In genomic region chr9:38091310-38092199, GRCh38 we compare ENCODE assay signal across 13 cellular contexts. TPM values are rescaled to one million over a fixed set of nuclear protein-coding genes. Genes with fewer than 3 reads are reported as not detected.
A peak's percentile ranks its signal among the peaks of the same experiment; 100 is the strongest.
DNase-seq lines count a peak whose midpoint lies in the region; ATAC-seq, FAIRE-seq and TF ChIP-seq lines count a peak whose summit lies in the region.
"Had no signal": no experiment of that assay in that cellular context is flagged by ENCODE, and none has a peak within 500 bp of the region (broad histone marks: within the 10 kb centered on the region; RNA-seq: fewer than 3 reads in every experiment).

No MANE protein-coding gene starts in this region.

- H3K9me1 ChIP-seq in K562 (ENCODE audit: control insufficient read depth, insufficient read depth, low read length) = no peaks in the 10 kb centered on the region

- no peak overlapping the region for H3K9ac ChIP-seq in K562 (ENCODE audit: insufficient read depth in 1 of 2, low read depth in 2 of 2, low read length in 2 of 2)

- H3K4me1 ChIP-seq in K562 (replicated peaks in 1 of 2; ENCODE audit: control insufficient read depth in 2 of 2, insufficient read depth in 2 of 2, low read length in 2 of 2) = no peaks in the 10 kb centered on the region
- peaks cover 0 to 9% (median 2%) of the 10 kb centered on the region in 4 donors for H3K4me1 ChIP-seq in stomach

- intact Hi-C loops in K562 (cut with micrococcal nuclease) = no loop called here
- intact Hi-C loops in stomach (cut with DNase I; ENCODE audit: low total_unique reads) = no loop called here

- TF ChIP-seq POLR2A in K562 (conservative IDR thresholded peaks at IDR 0.05) (no peak), stomach (IDR thresholded peaks at IDR 0.05) (no peak)

- in situ Hi-C loops in K562 (cut with MboI) = no loop called here

- 0 out of 2 replicates have a peak overlapping the region, but pooled peaks have one; percentile 20 for H2AFZ ChIP-seq in K562 (ENCODE audit: low read depth, low read length)

- H3K36me3 ChIP-seq in K562 (ENCODE audit: control insufficient read depth, insufficient read depth, low read length) = no peaks in the 10 kb centered on the region
- no peaks in the 10 kb centered on the region for H3K36me3 ChIP-seq in stomach

- H3K27ac ChIP-seq in K562 (ENCODE audit: extremely low read depth, low read depth, low read length) (no peak overlapping the region), caudate nucleus (ENCODE audit: low read depth, low read length) (no peak overlapping the region), stomach (no peak overlapping the region)
- H3K27ac ChIP-seq: psoas muscle had no signal

- H3K27me3 ChIP-seq in K562 (ENCODE audit: control insufficient read depth in 2 of 2, insufficient read depth in 2 of 2, low read length in 2 of 2) (no peaks in the 10 kb centered on the region; a peak in 2 of 5 replicates), stomach (no peaks in the 10 kb centered on the region)

- FAIRE-seq in K562 (lab: Jason Lieb, UNC) = no peak

- H3K4me3 ChIP-seq in K562 = no peak overlapping the region
- no peak overlapping the region for H3K4me3 ChIP-seq in stomach
- H3K4me3 ChIP-seq: psoas muscle had no signal

- H3K4me2 ChIP-seq in K562 (ENCODE audit: insufficient read depth, low read length) = no peak overlapping the region

- TF ChIP-seq RAD21 in K562 (CRISPR knock-in tag; conservative IDR thresholded peaks at IDR 0.05 in 1 of 2, IDR thresholded peaks at IDR 0.05 in 1 of 2) = no peak

- 23% methylated on average over 7 of the region's 7 CpGs for WGBS in K562 (ENCODE audit: insufficient coverage, low coverage, missing lambda C conversion rate)
- 85 to 92% (median 87%) methylated on average over 7 of the region's 7 CpGs for WGBS in stomach, 5 donors

- H3K9me3 ChIP-seq in K562 (replicated peaks; ENCODE audit: control insufficient read depth, insufficient read depth, low read depth, low read length) = no peaks in the 10 kb centered on the region
- no peaks in the 10 kb centered on the region for H3K9me3 ChIP-seq in stomach
- H3K9me3 ChIP-seq: psoas muscle had no signal

- DNase-seq in K562 (ENCODE audit: extremely low read depth in 1 of 4, low spot score in 3 of 4) (no peak), HuH-7.5 (ENCODE audit: low spot score) (no peak), caudate nucleus (lab: John Stamatoyannopoulos, UW) (no peak), KG1 (lab: John Stamatoyannopoulos, UW) (no peak), stomach (no peak)
- DNase-seq: HFFc6, NCI-H446, psoas muscle, T-helper 17 cell had no signal

- TF ChIP-seq EP300 in K562 (IDR thresholded peaks at IDR 0.05; ENCODE audit: low read length) (no peak), stomach (IDR thresholded peaks at IDR 0.05) (no peak)

- TF ChIP-seq CTCF in K562 (IDR thresholded peaks at IDR 0.05 in 2 of 3, conservative IDR thresholded peaks at IDR 0.05 in 1 of 3; ENCODE audit: insufficient read depth in 2 of 3, low read depth in 1 of 3, low read length in 3 of 3) = no peak
- TF ChIP-seq CTCF in stomach (IDR thresholded peaks at IDR 0.05) = no peak

- CTCF ChIA-PET in K562 (lab: Yijun Ruan, JAX; ENCODE audit: low intra/inter-chr PET ratio) = no interaction called here

- POLR2A ChIA-PET in K562 (lab: Yijun Ruan, JAX) = interaction anchor here (0.6 to 1.2 kb wide), 2 partner anchors 15 to 120 kb away, joined by 3 to 4 read pairs; no protein-coding TSS in a partner anchor

- ATAC-seq in GM18517 (IDR thresholded peaks at IDR 0.05; ENCODE audit: unreplicated experiment) (peak; percentile 65), GM21390 (IDR thresholded peaks at IDR 0.05; ENCODE audit: unreplicated experiment) (peak; percentile 62), HG03280 (IDR thresholded peaks at IDR 0.05; ENCODE audit: unreplicated experiment) (peak; percentile 59), K562 (peak; percentile 32)
- ATAC-seq: activated T-helper 17 cell treated with anti-CD3 and anti-CD28 coated beads, Interleukin-2, amount 50 U/mL, for 72 hours; psoas muscle; T-helper 17 cell had no signal

- no peaks in the 10 kb centered on the region for H4K20me1 ChIP-seq in K562 (replicated peaks; ENCODE audit: control insufficient read depth, insufficient read depth, low read length)

- BruUV-seq in K562 (replicated peaks; lab: Mats Ljungman, UMichigan) = no TSS peak

- no peaks in the 10 kb centered on the region for H3K79me2 ChIP-seq in K562 (ENCODE audit: control insufficient read depth, insufficient read depth, low read length)

TF ChIP-seq in K562, 482 proteins besides CTCF, POLR2A, EP300 and RAD21:
- TF ChIP-seq GATAD2A (IDR thresholded peaks at IDR 0.05) (no peak), JUND (IDR thresholded peaks at IDR 0.05; ENCODE audit: borderline replicate concordance, low read depth, low read length) (no peak), JUND (tag; IDR thresholded peaks at IDR 0.05; ENCODE audit: borderline replicate concordance, low read depth, low read length) (0 out of 3 replicates have a peak, but pooled peaks have one; percentile 10), ZNF695 (CRISPR knock-in tag; IDR thresholded peaks at IDR 0.05) (no peak), SPI1 (IDR thresholded peaks at IDR 0.05; ENCODE audit: borderline replicate concordance, low read depth, low read length) (0 out of 2 replicates have a peak, but pooled peaks have one; percentile 19), ZNF41 (CRISPR knock-in tag; conservative IDR thresholded peaks at IDR 0.05) (0 out of 2 replicates have a peak, but pooled peaks have one; percentile 23), FOS (IDR thresholded peaks at IDR 0.05; ENCODE audit: extremely low read depth, insufficient read length) (no peak), NR2C2 (CRISPR knock-in tag; IDR thresholded peaks at IDR 0.05) (no peak), NR2C2 (tag; IDR thresholded peaks at IDR 0.05) (peak; percentile 14; the same call in 1 of the 2 replicates), MEF2D (tag; conservative IDR thresholded peaks at IDR 0.05; ENCODE audit: low read depth) (0 out of 2 replicates have a peak, but pooled peaks have one; percentile 58)
- TF ChIP-seq, protein P1, sequence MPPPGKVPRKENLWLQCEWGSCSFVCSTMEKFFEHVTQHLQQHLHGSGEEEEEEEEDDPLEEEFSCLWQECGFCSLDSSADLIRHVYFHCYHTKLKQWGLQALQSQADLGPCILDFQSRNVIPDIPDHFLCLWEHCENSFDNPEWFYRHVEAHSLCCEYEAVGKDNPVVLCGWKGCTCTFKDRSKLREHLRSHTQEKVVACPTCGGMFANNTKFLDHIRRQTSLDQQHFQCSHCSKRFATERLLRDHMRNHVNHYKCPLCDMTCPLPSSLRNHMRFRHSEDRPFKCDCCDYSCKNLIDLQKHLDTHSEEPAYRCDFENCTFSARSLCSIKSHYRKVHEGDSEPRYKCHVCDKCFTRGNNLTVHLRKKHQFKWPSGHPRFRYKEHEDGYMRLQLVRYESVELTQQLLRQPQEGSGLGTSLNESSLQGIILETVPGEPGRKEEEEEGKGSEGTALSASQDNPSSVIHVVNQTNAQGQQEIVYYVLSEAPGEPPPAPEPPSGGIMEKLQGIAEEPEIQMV (tag; conservative IDR thresholded peaks at IDR 0.05; ENCODE audit: low read depth) = 0 out of 2 replicates have a peak, but pooled peaks have one; percentile 15

RNA-seq across cellular contexts. Expression of gene SHB, which starts 22.5 kb away (rescaled TPM):
- 6.5 and 13.7 TPM in 2 replicates for total RNA-seq in K562 (2011; cell fraction: chromatin; rRNA removed; ENCODE audit: low replicate concordance)
- 10.4 and 10.7 TPM in 2 replicates for total RNA-seq in K562 (2011; cell fraction: nucleolus; rRNA removed)
- 6.3 and 8.7 TPM in 2 replicates for total RNA-seq in K562 (2011; cell fraction: nucleoplasm; rRNA removed)
- total RNA-seq in K562 (2014; rRNA removed) (11.7 and 12.8 TPM in 2 replicates), K562 (2014; rRNA removed; fragmentation: Illumina TruSeq; extraction: Trizol) (3.8 and 4.0 TPM in 2 replicates), K562 (2015; rRNA removed; fragmentation: Illumina TruSeq; extraction: Trizol) (5.1 and 5.3 TPM in 2 replicates), K562 (2021) (15.4 and 16.0 TPM in 2 replicates), stomach (10 to 100 TPM in 3 of 5 donors, 1 to 10 TPM in 2; 3.5 to 37.7 (median 14.8) TPM)
- polyA plus RNA-seq in K562 (2011; rRNA removed) (3.4 and 5.1 TPM in 2 replicates), K562 (2014; fragmentation: Illumina TruSeq; extraction: Trizol) (9.6 TPM in 2 replicates), K562 (2014; fragmentation: Nextera tagmentation; extraction: Ambion mirVana) (1 to 10 TPM in 1 of 2 experiments, under 1 TPM in 1; 0.78 to 1.0 TPM), K562 (2014; rRNA removed) (6.0 and 7.5 TPM in 2 replicates), stomach (1 to 10 TPM; 6.7 to 9.0 (median 7.3) TPM)
- polyA plus RNA-seq in K562 (2011; cell fraction: cytosol; rRNA removed) = 4.1 and 8.5 TPM in 2 replicates
- polyA plus RNA-seq in K562 (2011; cell fraction: nucleus; rRNA removed) = 4.9 and 8.5 TPM in 2 replicates
- polyA plus RNA-seq in K562 (2012) = 8.2 and 8.9 TPM in 2 replicates
- 4.6 and 5.7 TPM in 2 replicates for polyA minus RNA-seq in K562 (2011; rRNA and poly(A)+ RNA removed)
- polyA minus RNA-seq in K562 (2011; cell fraction: cytosol; rRNA and poly(A)+ RNA removed) = 7.4 and 12.6 TPM in 2 replicates
- polyA minus RNA-seq in K562 (2011; cell fraction: nucleus; rRNA and poly(A)+ RNA removed) = 6.3 and 6.4 TPM in 2 replicates
